In genomic region chr15:85044251-85044853, GRCh38 we compare ENCODE assay signal across 8 cellular contexts.
DNase-seq lines count a peak whose midpoint lies in the region; ATAC-seq and TF ChIP-seq lines count a peak whose summit lies in the region.

No MANE protein-coding gene starts in this region.

- H3K4me1 Mint-ChIP-seq in naive B cell: peaks cover 13 to 33% (median 19%) of the 10 kb centered on the region in 3 donors

- peak overlapping the region in 1 of 6 donors; percentile 69 for H3K27ac Mint-ChIP-seq in naive B cell

- DNase-seq in AG09319 (ENCODE audit: extremely low read depth, low read depth) (peak; percentile 43), M059J (ENCODE audit: low read depth) (peak; percentile 70), epithelial cell of esophagus (ENCODE audit: low read depth) (peak; percentile 70), naive B cell (peak; percentile 29), upper lobe of right lung (no peak), cerebellar nuclear complex (lab: John Stamatoyannopoulos, UW) (no peak)
- DNase-seq in activated CD4-positive, alpha-beta T cell treated with anti-CD3 and anti-CD28 coated beads for 24 hours (ENCODE audit: low read depth in 2 of 2): peak; percentile 8 to 20

- no peaks in the 10 kb centered on the region for H3K27me3 Mint-ChIP-seq in naive B cell

- ATAC-seq in naive B cell (ENCODE audit: low read depth in 2 of 2): peak; percentile 44 to 70
- ATAC-seq in upper lobe of right lung: peak; percentile 91

- H3K27me3 ChIP-seq in upper lobe of right lung: no peaks in the 10 kb centered on the region

- no peaks in the 10 kb centered on the region for H3K36me3 Mint-ChIP-seq in naive B cell

- H3K9me3 ChIP-seq in upper lobe of right lung: no peaks in the 10 kb centered on the region

- no peak overlapping the region for H3K4me3 Mint-ChIP-seq in naive B cell

- no peak overlapping the region for H3K4me3 ChIP-seq in epithelial cell of esophagus (ENCODE audit: low read length)
- H3K4me3 ChIP-seq in upper lobe of right lung: no peak overlapping the region

- peaks cover 21% of the 10 kb centered on the region for H3K4me1 ChIP-seq in upper lobe of right lung

- H3K9me3 Mint-ChIP-seq in naive B cell: no peaks in the 10 kb centered on the region

- peak; percentile 71 for TF ChIP-seq CTCF in AG09319 (IDR thresholded peaks at IDR 0.05; ENCODE audit: low read depth, low read length)
- peak; percentile 78 for TF ChIP-seq CTCF in GM12872 (IDR thresholded peaks at IDR 0.05; ENCODE audit: insufficient read depth, low read depth, low read length)
- peak; percentile 84 for TF ChIP-seq CTCF in epithelial cell of esophagus (IDR thresholded peaks at IDR 0.05; ENCODE audit: insufficient read depth, low read depth, low read length, missing control alignments)
- TF ChIP-seq CTCF in upper lobe of right lung (IDR thresholded peaks at IDR 0.05): peak; percentile 64

- H3K27ac ChIP-seq in upper lobe of right lung: no peak overlapping the region

- H3K36me3 ChIP-seq in upper lobe of right lung: no peaks in the 10 kb centered on the region

- intact Hi-C loops in upper lobe of right lung (cut with DNase I): loop anchor here (2.0 kb wide), 1 partner anchor 90 kb away; no protein-coding TSS in a partner anchor

Comparison
In these comparisons a context has a peak if more than half of its experiments do, and no peak if none do; other contexts are left out.
1. DNase-seq: peak in AG09319 (single experiment), M059J (single experiment), activated CD4-positive, alpha-beta T cell treated with anti-CD3 and anti-CD28 coated beads for 24 hours (2 of 2), epithelial cell of esophagus (single experiment) and naive B cell (single experiment); none in upper lobe of right lung (single experiment) and cerebellar nuclear complex (0 of 2).
2. Peak in every context shown above with its lines, with median percentiles within 50 percentile points of each other: CTCF ChIP-seq.